In genomic region chr10:130805635-130806030, GRCh38 we compare ENCODE assay signal across 13 cellular contexts.
A peak's percentile ranks its signal among the peaks of the same experiment; 100 is the strongest.
DNase-seq lines count a peak whose midpoint lies in the region; ATAC-seq and TF ChIP-seq lines count a peak whose summit lies in the region.
"Had no signal": no experiment of that assay in that cellular context is flagged by ENCODE, and none has a peak within 500 bp of the region (broad histone marks: within the 10 kb centered on the region; RNA-seq: fewer than 3 reads in every experiment).

No MANE protein-coding gene starts in this region.

- DNase-seq in CD14-positive monocyte (ENCODE audit: low spot score) (peak; percentile 43), GM13977 (ENCODE audit: low spot score) (peak; percentile 4), islet precursor cell (peak; percentile 18), posterior vena cava (ENCODE audit: low spot score) (peak; percentile 52), NCI-H1048 (lab: John Stamatoyannopoulos, UW) (no peak), NCI-H526 treated with DMSO at 0.1 percent for 48 hours (lab: John Stamatoyannopoulos, UW) (no peak)
- DNase-seq: C1 segment of cervical spinal cord; CD4-positive, alpha-beta memory T cell; DMS79; IMR-90 had no signal

- no peak for TF ChIP-seq CTCF in CD14-positive monocyte (IDR thresholded peaks at IDR 0.05)
- no peak for TF ChIP-seq CTCF in GM13977 (IDR thresholded peaks at IDR 0.05; ENCODE audit: extremely low read depth, insufficient read depth, missing control alignments)

- H3K4me3 Mint-ChIP-seq in CD14-positive monocyte, result no peak overlapping the region
- H3K4me3 Mint-ChIP-seq: B cell; CD4-positive, alpha-beta memory T cell; GM23338 had no signal

- in situ Hi-C loops in GM13977 (cut with MboI; ENCODE audit: low pct_unique_long_range_greater_than_20kb, low sequenced_read_pairs, unreplicated experiment), result no loop called here

- ATAC-seq in GM21526 (IDR thresholded peaks at IDR 0.05; ENCODE audit: low FRiP score, unreplicated experiment), result no peak
- ATAC-seq: GM23338 had no signal

- H3K27ac Mint-ChIP-seq in CD14-positive monocyte, result no peak overlapping the region
- H3K27ac Mint-ChIP-seq: B cell; CD4-positive, alpha-beta memory T cell; GM23338 had no signal

- no peaks in the 10 kb centered on the region for H3K36me3 Mint-ChIP-seq in CD14-positive monocyte
- H3K36me3 Mint-ChIP-seq: CD4-positive, alpha-beta memory T cell had no signal

- H3K4me1 Mint-ChIP-seq in CD14-positive monocyte, result no peaks in the 10 kb centered on the region
- H3K4me1 Mint-ChIP-seq: B cell; CD4-positive, alpha-beta memory T cell had no signal

- peaks cover 2 to 7% (median 2%) of the 10 kb centered on the region in 3 donors for H3K27me3 Mint-ChIP-seq in CD14-positive monocyte (ENCODE audit: low read depth in 3 of 3)
- H3K27me3 Mint-ChIP-seq: B cell; CD4-positive, alpha-beta memory T cell had no signal

- peaks cover 0 to 8% (median 3%) of the 10 kb centered on the region in 7 donors for H3K9me3 Mint-ChIP-seq in CD14-positive monocyte

- intact Hi-C loops in CD14-positive monocyte (cut with micrococcal nuclease) (no loop called here), posterior vena cava (cut with DNase I) (no loop called here)

Comparison
In these comparisons a context has a peak if more than half of its experiments do, and no peak if none do; other contexts are left out.
1. DNase-seq: peak in CD14-positive monocyte (single experiment), GM13977 (single experiment), islet precursor cell (single experiment) and posterior vena cava (single experiment); none in NCI-H1048 (single experiment) and NCI-H526 treated with DMSO at 0.1 percent for 48 hours (single experiment).